11 cellular contexts compared by ENCODE assay signal in genomic region chr6:15504040-15504491, GRCh38.
A peak's percentile ranks its signal among the peaks of the same experiment; 100 is the strongest.
DNase-seq lines count a peak whose midpoint lies in the region; ATAC-seq and TF ChIP-seq lines count a peak whose summit lies in the region.
"Had no signal": no experiment of that assay in that cellular context is flagged by ENCODE, and none has a peak within 500 bp of the region (broad histone marks: within the 10 kb centered on the region; RNA-seq: fewer than 3 reads in every experiment).

No MANE protein-coding gene starts in this region.

- H3K4me3 ChIP-seq in fibroblast of the aortic adventitia (ENCODE audit: low read depth, low read length) (no peak overlapping the region), vagina (no peak overlapping the region)

- no peaks in the 10 kb centered on the region for H3K9me3 Mint-ChIP-seq in activated naive CD4-positive, alpha-beta T cell treated with anti-CD3 and anti-CD28 coated beads, Interleukin-2, amount 10 ng/mL, durations not matched to agents 7 days and 5 days
- H3K9me3 Mint-ChIP-seq in nephron, result no peaks in the 10 kb centered on the region
- no peaks in the 10 kb centered on the region for H3K9me3 Mint-ChIP-seq in activated naive CD8-positive, alpha-beta T cell treated with anti-CD3 and anti-CD28 coated beads, Interleukin-2, amount 50 U/mL, for 24 hours
- H3K9me3 Mint-ChIP-seq: activated naive CD8-positive, alpha-beta T cell treated with anti-CD3 and anti-CD28 coated beads, Interleukin-2, amount 10 ng/mL, durations not matched to agents 7 days and 5 days; CD8-positive, alpha-beta T cell had no signal

- no peak overlapping the region for H3K4me3 Mint-ChIP-seq in activated naive CD4-positive, alpha-beta T cell treated with anti-CD3 and anti-CD28 coated beads, Interleukin-2, amount 10 ng/mL, durations not matched to agents 7 days and 5 days
- H3K4me3 Mint-ChIP-seq in nephron, result peak overlapping the region; percentile 53 to 63 (median 63)
- no peak overlapping the region for H3K4me3 Mint-ChIP-seq in activated naive CD8-positive, alpha-beta T cell treated with anti-CD3 and anti-CD28 coated beads, Interleukin-2, amount 50 U/mL, for 24 hours
- H3K4me3 Mint-ChIP-seq: activated naive CD8-positive, alpha-beta T cell treated with anti-CD3 and anti-CD28 coated beads, Interleukin-2, amount 10 ng/mL, durations not matched to agents 7 days and 5 days; CD8-positive, alpha-beta T cell had no signal

- H3K36me3 ChIP-seq in vagina, result peaks cover 0 to 21% of the 10 kb centered on the region in 2 donors

- DNase-seq in activated naive CD4-positive, alpha-beta T cell treated with anti-CD3 and anti-CD28 coated beads, Interleukin-2, amount 10 ng/mL, durations not matched to agents 7 days and 5 days, result no peak
- DNase-seq in activated naive CD4-positive, alpha-beta T cell treated with Interleukin-2 at 50 U/mL for 16 hours, result no peak
- DNase-seq in fibroblast of the aortic adventitia (ENCODE audit: low read depth) (peak; percentile 35), vagina (ENCODE audit: extremely low spot score in 2 of 2) (no peak), NOMO-1 treated with dmso at 0.1 percent for 144 hours (lab: John Stamatoyannopoulos, UW; ENCODE audit: unreplicated experiment) (no peak)
- no peak for DNase-seq in activated naive CD8-positive, alpha-beta T cell treated with anti-CD3 and anti-CD28 coated beads, Interleukin-2, amount 50 U/mL, for 24 hours
- DNase-seq: CD8-positive, alpha-beta T cell; MM.1S had no signal

- no peaks in the 10 kb centered on the region for H3K27me3 ChIP-seq in vagina

- intact Hi-C loops in vagina (cut with DNase I), result loop anchor here (10.0 kb wide), 1 partner anchor 121 kb away; no protein-coding TSS in a partner anchor

- ATAC-seq in activated naive CD8-positive, alpha-beta T cell treated with anti-CD3 and anti-CD28 coated beads, Interleukin-2, amount 50 U/mL, for 24 hours, result no peak
- ATAC-seq in HG02981 (IDR thresholded peaks at IDR 0.05; ENCODE audit: unreplicated experiment), result no peak
- ATAC-seq: CD8-positive, alpha-beta T cell had no signal

- CTCF ChIA-PET in activated naive CD4-positive, alpha-beta T cell treated with anti-CD3 and anti-CD28 coated beads, Interleukin-2, amount 10 ng/mL, durations not matched to agents 7 days and 5 days (lab: Charles Lee), result no interaction called here

- no peaks in the 10 kb centered on the region for H3K4me1 Mint-ChIP-seq in activated naive CD4-positive, alpha-beta T cell treated with anti-CD3 and anti-CD28 coated beads, Interleukin-2, amount 10 ng/mL, durations not matched to agents 7 days and 5 days
- peaks cover 92% of the 10 kb centered on the region for H3K4me1 Mint-ChIP-seq in nephron
- peaks cover 3% of the 10 kb centered on the region for H3K4me1 Mint-ChIP-seq in activated naive CD8-positive, alpha-beta T cell treated with anti-CD3 and anti-CD28 coated beads, Interleukin-2, amount 50 U/mL, for 24 hours
- H3K4me1 Mint-ChIP-seq: activated naive CD8-positive, alpha-beta T cell treated with anti-CD3 and anti-CD28 coated beads, Interleukin-2, amount 10 ng/mL, durations not matched to agents 7 days and 5 days had no signal

- TF ChIP-seq CTCF in fibroblast of the aortic adventitia (IDR thresholded peaks at IDR 0.05; ENCODE audit: insufficient read depth, low read length), result peak; percentile 31
- TF ChIP-seq CTCF in nephron (IDR thresholded peaks at IDR 0.05; ENCODE audit: unreplicated experiment in 3 of 3), result no peak
- TF ChIP-seq CTCF in vagina (IDR thresholded peaks at IDR 0.05), result no peak

- peaks cover 50% of the 10 kb centered on the region for H3K36me3 Mint-ChIP-seq in activated naive CD4-positive, alpha-beta T cell treated with anti-CD3 and anti-CD28 coated beads, Interleukin-2, amount 10 ng/mL, durations not matched to agents 7 days and 5 days
- peaks cover 77% of the 10 kb centered on the region for H3K36me3 Mint-ChIP-seq in nephron (ENCODE audit: low read depth)
- peaks cover 50% of the 10 kb centered on the region for H3K36me3 Mint-ChIP-seq in activated naive CD8-positive, alpha-beta T cell treated with anti-CD3 and anti-CD28 coated beads, Interleukin-2, amount 50 U/mL, for 24 hours (ENCODE audit: low read depth)

- no peak for TF ChIP-seq POLR2A in vagina (IDR thresholded peaks at IDR 0.05)

- no peaks in the 10 kb centered on the region for H3K27me3 Mint-ChIP-seq in activated naive CD4-positive, alpha-beta T cell treated with anti-CD3 and anti-CD28 coated beads, Interleukin-2, amount 10 ng/mL, durations not matched to agents 7 days and 5 days
- H3K27me3 Mint-ChIP-seq in nephron (ENCODE audit: low read depth), result no peaks in the 10 kb centered on the region
- H3K27me3 Mint-ChIP-seq in activated naive CD8-positive, alpha-beta T cell treated with anti-CD3 and anti-CD28 coated beads, Interleukin-2, amount 50 U/mL, for 24 hours, result no peaks in the 10 kb centered on the region
- H3K27me3 Mint-ChIP-seq: activated naive CD8-positive, alpha-beta T cell treated with anti-CD3 and anti-CD28 coated beads, Interleukin-2, amount 10 ng/mL, durations not matched to agents 7 days and 5 days had no signal

- H3K9me3 ChIP-seq in vagina, result no peaks in the 10 kb centered on the region

- peaks cover 32% of the 10 kb centered on the region for H3K4me1 ChIP-seq in vagina

- peak overlapping the region; percentile 43 for H3K27ac ChIP-seq in vagina

- peak overlapping the region; percentile 38 for H3K27ac Mint-ChIP-seq in activated naive CD4-positive, alpha-beta T cell treated with anti-CD3 and anti-CD28 coated beads, Interleukin-2, amount 10 ng/mL, durations not matched to agents 7 days and 5 days
- peak overlapping the region; percentile 72 to 95 (median 87) for H3K27ac Mint-ChIP-seq in nephron
- H3K27ac Mint-ChIP-seq in activated naive CD8-positive, alpha-beta T cell treated with anti-CD3 and anti-CD28 coated beads, Interleukin-2, amount 50 U/mL, for 24 hours, result no peak overlapping the region
- H3K27ac Mint-ChIP-seq: CD8-positive, alpha-beta T cell had no signal

Comparison
In these comparisons a context has a peak if more than half of its experiments do, and no peak if none do; other contexts are left out.
1. H3K4me3 Mint-ChIP-seq: peak in nephron (3 of 3); none in activated naive CD4-positive, alpha-beta T cell treated with anti-CD3 and anti-CD28 coated beads, Interleukin-2, amount 10 ng/mL, durations not matched to agents 7 days and 5 days (single experiment) and activated naive CD8-positive, alpha-beta T cell treated with anti-CD3 and anti-CD28 coated beads, Interleukin-2, amount 50 U/mL, for 24 hours (single experiment).